ENCODE assay signal across 8 cellular contexts in the genomic region with DNA sequence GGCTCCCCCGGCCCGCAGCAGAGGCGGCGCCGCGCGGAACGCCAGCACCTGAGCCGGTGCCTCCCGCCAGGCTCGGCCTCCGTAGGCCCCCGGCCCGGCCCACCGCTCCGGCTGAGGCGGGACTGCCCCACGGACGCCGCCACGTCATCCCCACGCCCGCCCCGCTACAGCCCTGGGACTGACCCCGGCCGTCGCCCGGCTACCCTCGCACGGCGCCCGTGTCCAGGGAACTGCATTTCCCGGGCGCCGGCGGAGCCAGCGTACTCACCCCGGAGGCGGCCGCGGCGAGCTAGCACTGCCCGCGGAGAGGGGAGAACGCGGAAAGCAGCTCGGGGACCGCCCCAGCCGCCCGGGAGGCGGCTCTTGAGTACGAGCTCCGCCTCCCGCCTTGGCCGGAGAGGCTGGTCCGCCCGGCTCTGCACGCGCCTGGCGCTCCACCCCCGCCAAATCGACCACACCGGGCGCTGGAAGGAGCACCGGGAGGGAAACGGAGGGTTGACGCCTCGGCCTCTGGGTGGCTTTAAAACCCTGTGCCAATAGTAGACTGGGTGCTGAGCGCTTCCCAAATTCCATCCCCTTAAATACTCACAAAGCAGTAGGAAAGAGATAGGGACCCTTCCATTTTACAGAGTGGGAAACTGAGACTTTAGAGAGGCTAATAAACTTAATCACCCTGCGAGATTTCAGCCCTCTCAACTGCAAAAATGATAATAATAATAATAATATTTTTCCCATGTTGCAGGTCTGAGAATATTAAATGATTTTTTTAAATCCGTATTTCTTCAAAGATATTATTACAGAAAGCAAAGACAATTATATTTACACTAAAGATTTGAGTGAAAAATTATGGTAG. TPM values are rescaled to one million over a fixed set of nuclear protein-coding genes. Genes with fewer than 3 reads are reported as not detected.
DNase-seq lines count a peak whose midpoint lies in the region; ATAC-seq and TF ChIP-seq lines count a peak whose summit lies in the region.

A gene with protein sequence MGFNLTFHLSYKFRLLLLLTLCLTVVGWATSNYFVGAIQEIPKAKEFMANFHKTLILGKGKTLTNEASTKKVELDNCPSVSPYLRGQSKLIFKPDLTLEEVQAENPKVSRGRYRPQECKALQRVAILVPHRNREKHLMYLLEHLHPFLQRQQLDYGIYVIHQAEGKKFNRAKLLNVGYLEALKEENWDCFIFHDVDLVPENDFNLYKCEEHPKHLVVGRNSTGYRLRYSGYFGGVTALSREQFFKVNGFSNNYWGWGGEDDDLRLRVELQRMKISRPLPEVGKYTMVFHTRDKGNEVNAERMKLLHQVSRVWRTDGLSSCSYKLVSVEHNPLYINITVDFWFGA (minus strand): TSS at position 297 of the 853 bp plus-strand sequence. CDS start 10,779 bp downstream, outside the sequence.

- ATAC-seq in GM21717 (IDR thresholded peaks at IDR 0.05; ENCODE audit: unreplicated experiment) (peak; percentile 91), Panc1 (peak; percentile 96)

- peak; percentile 50 for DNase-seq in DMS79 (lab: John Stamatoyannopoulos, UW)
- peak; percentile 55 for DNase-seq in Jurkat, Clone E6-1 (ENCODE audit: low read depth, low spot score)
- peak; percentile 25 for DNase-seq in Panc1 (ENCODE audit: low read depth, low spot score)
- peak; percentile 78 to 86 for DNase-seq in activated T-cell treated with anti-CD3 and anti-CD28 coated beads, Interleukin-2, amount 50 U/mL, for 48 hours
- DNase-seq in esophagus squamous epithelium (lab: John Stamatoyannopoulos, UW) = peak; percentile 38
- peak; percentile 87 for DNase-seq in myocyte (ENCODE audit: low read depth)
- DNase-seq in stimulated activated CD8-positive, alpha-beta memory T cell treated with anti-CD3 and anti-CD28 coated beads, Interleukin-7, amount 100 ng/mL, for 48 hours (ENCODE audit: extremely low read depth in 1 of 2, low read depth in 1 of 2) = peak; percentile 61 to 64

- CTCF ChIA-PET in Panc1 (lab: Charles Lee) = interaction anchor here (0.6 to 1.7 kb wide), 11 partner anchors 14 to 1110 kb away, joined by 3 to 12 read pairs (median 3); no protein-coding TSS in a partner anchor

- H3K36me3 ChIP-seq in Panc1 (ENCODE audit: control insufficient read depth, insufficient read depth, low read length) (peaks cover 9% of the 10 kb centered on the region; the same call in 1 of the 2 replicates), esophagus squamous epithelium (peaks cover 0 to 12% (median 0%) of the 10 kb centered on the region in 3 donors)

- H3K27me3 ChIP-seq in Panc1 (ENCODE audit: control insufficient read depth, insufficient read depth, low read length) = no peaks in the 10 kb centered on the region
- no peaks in the 10 kb centered on the region for H3K27me3 ChIP-seq in esophagus squamous epithelium

- H3K9me3 ChIP-seq in Panc1 (ENCODE audit: control insufficient read depth, insufficient read depth, low read depth, low read length) (no peaks in the 10 kb centered on the region), esophagus squamous epithelium (no peaks in the 10 kb centered on the region)

- 1 to 10% methylated on average over 3 to 23 of the region's 71 CpGs for WGBS in esophagus squamous epithelium, 2 donors

- H3K4me3 ChIP-seq in Jurkat, Clone E6-1 (ENCODE audit: low read length) = peak within 1 kb of the TSS; percentile 67
- H3K4me3 ChIP-seq in Panc1 (ENCODE audit: low read depth in 2 of 2, low read length in 2 of 2) (peak within 1 kb of the TSS; percentile 85 to 86), esophagus squamous epithelium (peak within 1 kb of the TSS; percentile 66 to 98 (median 84))

- peak in 3 of 4 donors; percentile 17 to 92 (median 89) for TF ChIP-seq POLR2A in esophagus squamous epithelium (IDR thresholded peaks at IDR 0.05)

- TF ChIP-seq CTCF in Panc1 (IDR thresholded peaks at IDR 0.05) (no peak), esophagus squamous epithelium (IDR thresholded peaks at IDR 0.05) (no peak)

- POLR2A ChIA-PET in Panc1 (lab: Charles Lee) = interaction anchor here (0.7 kb wide), 1 partner anchor 189 kb away, joined by 3 read pairs; no protein-coding TSS in a partner anchor

- H3K4me1 ChIP-seq in Panc1 (ENCODE audit: control insufficient read depth, insufficient read depth, low read length) = peaks cover 21% of the 10 kb centered on the region
- peaks cover 4 to 46% (median 21%) of the 10 kb centered on the region in 3 donors for H3K4me1 ChIP-seq in esophagus squamous epithelium

- in situ Hi-C loops in Panc1 (cut with HindIII; ENCODE audit: low pct_unique_long_range_greater_than_20kb, low sequenced_read_pairs) = no loop called here

- intact Hi-C loops in Panc1 (cut with micrococcal nuclease; ENCODE audit: unreplicated experiment) (loop anchor here (1.0 to 5.0 kb wide), 3 partner anchors 96 to 357 kb away; no protein-coding TSS in a partner anchor), esophagus squamous epithelium (cut with DNase I) (no loop called here)

- H3K27ac ChIP-seq in Panc1 (ENCODE audit: low read length) (peak within 1 kb of the TSS; percentile 93), esophagus squamous epithelium (peak within 1 kb of the TSS; percentile 90 to 97 (median 96))

- no TSS peak for BruUV-seq in Panc1 (replicated peaks; lab: Mats Ljungman, UMichigan)

RNA-seq across cellular contexts. Expression of the gene that starts here (rescaled TPM):
- polyA plus RNA-seq in Jurkat, Clone E6-1 (2012; ENCODE audit: insufficient read depth, insufficient read length) = 8.5 TPM
- 27.4 TPM for total RNA-seq in Panc1 (2021; ENCODE audit: unreplicated experiment)
- 27.0 TPM for polyA plus RNA-seq in Panc1 (2012; ENCODE audit: insufficient read length)
- 10 to 100 TPM; 12.8 to 21.6 (median 15.9) TPM for total RNA-seq in esophagus squamous epithelium
- total RNA-seq in myocyte = 10.1 and 18.2 TPM in 2 replicates
- polyA plus RNA-seq in myocyte (2012) = 37.1 TPM

Comparison
In these comparisons a context has a peak if more than half of its experiments do, and no peak if none do; other contexts are left out.
1. Peak in every context shown above with its lines: DNase-seq, ATAC-seq, H3K4me3 ChIP-seq and H3K27ac ChIP-seq.
2. DNase-seq: peak in every context shown above with its lines; median percentile 87 in myocyte; 82 in activated T-cell treated with anti-CD3 and anti-CD28 coated beads, Interleukin-2, amount 50 U/mL, for 48 hours; 62 in stimulated activated CD8-positive, alpha-beta memory T cell treated with anti-CD3 and anti-CD28 coated beads, Interleukin-7, amount 100 ng/mL, for 48 hours; 55 in Jurkat, Clone E6-1; 50 in DMS79; 38 in esophagus squamous epithelium; 25 in Panc1.